8 cellular contexts compared by ENCODE assay signal in genomic region chr14:31207287-31207745, GRCh38. TPM values are rescaled to one million over a fixed set of nuclear protein-coding genes. Genes with fewer than 3 reads are reported as not detected.
DNase-seq lines count a peak whose midpoint lies in the region; ATAC-seq and TF ChIP-seq lines count a peak whose summit lies in the region.

No MANE protein-coding gene starts in this region.

- H3K27ac Mint-ChIP-seq in CD14-positive monocyte, result peak overlapping the region; percentile 93 to 98 (median 97)

- H3K36me3 ChIP-seq in HUES6 (ENCODE audit: control insufficient read depth, insufficient read depth, low read length), result peaks cover 15% of the 10 kb centered on the region
- peaks cover 3 to 6% of the 10 kb centered on the region in 2 donors for H3K36me3 ChIP-seq in stomach smooth muscle (ENCODE audit: control insufficient read depth in 2 of 2, insufficient read depth in 2 of 2, low read length in 2 of 2)

- TF ChIP-seq CTCF in CD14-positive monocyte (IDR thresholded peaks at IDR 0.05), result no peak

- ATAC-seq in GM19463 (IDR thresholded peaks at IDR 0.05; ENCODE audit: unreplicated experiment), result peak; percentile 30

- peak overlapping the region; percentile 99 for H3K9ac ChIP-seq in HUES6 (ENCODE audit: low read length)
- peak overlapping the region; percentile 94 to 98 for H3K9ac ChIP-seq in stomach smooth muscle (ENCODE audit: low read length in 2 of 2)

- peaks cover 0 to 3% (median 0%) of the 10 kb centered on the region in 3 donors for H3K27me3 Mint-ChIP-seq in CD14-positive monocyte (ENCODE audit: low read depth in 3 of 3)

- peaks cover 0 to 1% (median 0%) of the 10 kb centered on the region in 7 donors for H3K9me3 Mint-ChIP-seq in CD14-positive monocyte

- peaks cover 21 to 23% of the 10 kb centered on the region in 2 donors for H3K36me3 Mint-ChIP-seq in CD14-positive monocyte

- H3K4me1 Mint-ChIP-seq in CD14-positive monocyte, result peaks cover 33% of the 10 kb centered on the region

- DNase-seq in CD14-positive monocyte (ENCODE audit: low spot score), result peak; percentile 87
- peak; percentile 79 for DNase-seq in inferior parietal cortex (ENCODE audit: extremely low spot score)
- no peak for DNase-seq in midbrain (lab: John Stamatoyannopoulos, UW)
- no peak for DNase-seq in globus pallidus (ENCODE audit: low spot score)

- intact Hi-C loops in CD14-positive monocyte (cut with micrococcal nuclease), result loop anchor here in 1 of 2 donors (5.0 to 10.0 kb wide), 2 partner anchors 85 to 147 kb away; no protein-coding TSS in a partner anchor

- peak overlapping the region; percentile 86 to 97 for H3K4me3 Mint-ChIP-seq in CD14-positive monocyte

- H3K27ac ChIP-seq in HUES6 (ENCODE audit: low read depth, low read length), result peak overlapping the region; percentile 99
- peak overlapping the region; percentile 90 for H3K27ac ChIP-seq in angular gyrus (ENCODE audit: low read depth, low read length)
- peak overlapping the region; percentile 96 for H3K27ac ChIP-seq in stomach smooth muscle (ENCODE audit: low read length)

- H3K4me3 ChIP-seq in HUES6 (ENCODE audit: low read depth, low read length) (peak overlapping the region; percentile 72), stomach smooth muscle (ENCODE audit: low read length in 2 of 2) (peak overlapping the region; percentile 72 to 87)

- H3K27me3 ChIP-seq in HUES6 (ENCODE audit: control insufficient read depth, insufficient read depth, low read length) (no peaks in the 10 kb centered on the region), stomach smooth muscle (ENCODE audit: control insufficient read depth in 1 of 2, insufficient read depth in 2 of 2, low read length in 2 of 2) (no peaks in the 10 kb centered on the region)

- H3K9me3 ChIP-seq in HUES6 (ENCODE audit: control insufficient read depth, insufficient read depth, low read depth, low read length) (no peaks in the 10 kb centered on the region), stomach smooth muscle (ENCODE audit: control insufficient read depth in 2 of 2, low read length in 2 of 2) (no peaks in the 10 kb centered on the region)

- peaks cover 12% of the 10 kb centered on the region; the same call in 1 of the 2 replicates for H3K4me1 ChIP-seq in HUES6 (ENCODE audit: control insufficient read depth, insufficient read depth, low read length)
- H3K4me1 ChIP-seq in stomach smooth muscle (ENCODE audit: control insufficient read depth, insufficient read depth, low read length), result peaks cover 15% of the 10 kb centered on the region

RNA-seq across cellular contexts. Expression of gene HECTD1, which starts 0.3 kb away (rescaled TPM):
- polyA plus RNA-seq in CD14-positive monocyte, result 10 to 100 TPM; 12.7 to 21.5 TPM

Comparison
In these comparisons a context has a peak if more than half of its experiments do, and no peak if none do; other contexts are left out.
1. DNase-seq: peak in CD14-positive monocyte (single experiment) and inferior parietal cortex (single experiment); none in midbrain (single experiment) and globus pallidus (single experiment).
2. Peak in every context shown above with its lines, with median percentiles within 50 percentile points of each other: H3K27ac ChIP-seq.